Comparison of ENCODE assay signal across 25 cellular contexts in the genomic region with DNA sequence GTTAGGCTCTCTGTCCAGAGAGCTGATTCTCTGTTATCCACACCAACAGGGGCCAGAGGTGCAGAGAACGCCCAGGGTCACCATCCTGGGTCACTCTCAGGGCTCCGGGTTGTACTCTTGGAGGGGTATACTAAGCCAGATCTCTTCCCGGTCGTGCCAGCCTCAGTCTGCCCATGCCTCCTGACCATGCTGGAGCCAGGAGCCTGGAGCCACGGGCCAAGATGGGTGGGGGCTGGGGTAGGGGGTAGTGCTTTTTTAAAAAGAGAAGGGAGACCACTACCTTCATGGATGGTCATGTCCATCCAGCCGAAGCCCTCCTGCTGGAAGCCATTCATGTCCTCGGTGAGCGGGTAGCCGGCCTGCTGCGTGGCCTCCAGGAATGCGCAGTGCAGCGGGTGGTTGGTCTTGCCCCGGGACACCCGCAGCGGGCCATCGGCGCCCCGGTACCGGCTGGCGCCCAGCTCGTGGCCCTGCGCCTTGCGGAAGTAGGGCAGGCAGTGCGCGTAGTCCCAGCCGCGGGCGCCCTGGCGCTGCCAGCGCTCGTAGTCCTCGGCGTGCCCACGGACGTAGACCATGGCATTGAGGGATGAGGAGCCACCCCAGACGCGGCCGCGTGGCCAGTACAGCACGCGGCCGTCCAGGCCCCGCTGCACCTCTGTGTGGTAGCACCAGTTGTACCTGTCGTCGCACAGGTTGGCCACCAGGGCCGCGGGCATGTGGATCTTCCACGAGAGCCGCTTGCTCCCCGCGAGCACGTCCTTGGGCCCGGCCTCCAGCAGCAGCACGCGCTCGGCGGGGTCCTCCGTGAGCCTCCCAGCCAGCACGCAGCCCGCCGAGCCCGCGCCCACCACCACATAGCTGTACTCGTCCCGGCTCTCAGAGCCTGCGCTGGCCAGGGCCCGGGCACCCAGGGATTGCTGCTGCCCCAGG. TPM values are rescaled to one million over a fixed set of nuclear protein-coding genes. Genes with fewer than 3 reads are reported as not detected.
DNase-seq lines count a peak whose midpoint lies in the region; ATAC-seq, FAIRE-seq and TF ChIP-seq lines count a peak whose summit lies in the region.
"Had no signal": no experiment of that assay in that cellular context is flagged by ENCODE, and none has a peak within 500 bp of the region (broad histone marks: within the 10 kb centered on the region; RNA-seq: fewer than 3 reads in every experiment).

No MANE protein-coding gene starts in this region.

- H3K4me2 ChIP-seq in HCT116 (ENCODE audit: low read length) (no peak overlapping the region), H1 (ENCODE audit: insufficient read depth in 1 of 2, low read depth in 2 of 2, low read length in 2 of 2) (no peak overlapping the region), mesenchymal stem cell (ENCODE audit: low read length, poor library complexity, severe bottlenecking) (no peak overlapping the region)
- H3K4me2 ChIP-seq: KMS-11, PC-9 had no signal

- H4K8ac ChIP-seq in H1 (ENCODE audit: extremely low read depth, insufficient read depth, low read length) (no peak overlapping the region), mesenchymal stem cell (ENCODE audit: low read length) (peak overlapping the region; percentile 9)

- no peak overlapping the region for H2BK15ac ChIP-seq in H1 (ENCODE audit: low read length)
- no peak overlapping the region for H2BK15ac ChIP-seq in mesenchymal stem cell (ENCODE audit: low read depth, poor library complexity, severe bottlenecking)

- H4K91ac ChIP-seq in H1 (replicated peaks; ENCODE audit: insufficient read length, low read length): no peak overlapping the region
- H4K91ac ChIP-seq in mesenchymal stem cell (ENCODE audit: low read length): no peak overlapping the region

- no peak overlapping the region for H4K5ac ChIP-seq in H1 (ENCODE audit: insufficient read length, low read depth, low read length)

- in situ Hi-C loops in transverse colon (cut with MboI; ENCODE audit: low pct_ligation_motif_present in 1 of 4, low pct_unique_long_range_greater_than_20kb in 1 of 4, low sequenced_read_pairs in 3 of 4): no loop called here

- H3K36me3 ChIP-seq in HCT116 (ENCODE audit: control insufficient read depth in 1 of 2, insufficient read depth in 2 of 2, low read length in 2 of 2) (no peaks in the 10 kb centered on the region; a peak in 1 of 4 replicates), H1 (ENCODE audit: control insufficient read depth in 2 of 4, insufficient read depth in 4 of 4, low read length in 3 of 4) (peaks cover 6 to 23% (median 13%) of the 10 kb centered on the region in 4 experiments; a peak in 7 of 8 replicates), mesenchymal stem cell (ENCODE audit: control insufficient read depth in 1 of 2, insufficient read depth in 2 of 2, low read depth in 1 of 2, low read length in 2 of 2) (peaks cover 0 to 5% of the 10 kb centered on the region in 2 experiments), spleen (peaks cover 0 to 25% (median 0%) of the 10 kb centered on the region in 6 donors), esophagus muscularis mucosa (peaks cover 0 to 20% (median 6%) of the 10 kb centered on the region in 4 donors), transverse colon (peaks cover 0 to 4% (median 0%) of the 10 kb centered on the region in 4 donors)
- H3K36me3 ChIP-seq: BE2C, MG63 had no signal

- H3K56ac ChIP-seq in H1 (replicated peaks; ENCODE audit: insufficient read length, low read depth, low read length): no peak overlapping the region

- H3K23me2 ChIP-seq in H1 (ENCODE audit: low read depth, low read length): no peaks in the 10 kb centered on the region; the same call in 1 of the 2 replicates

- H3K9ac ChIP-seq in HCT116 (ENCODE audit: low read length) (no peak overlapping the region), H1 (replicated peaks in 1 of 4; ENCODE audit: extremely low read depth in 1 of 4, low read depth in 3 of 4, low read length in 3 of 4) (no peak overlapping the region; a peak in 1 of 7 replicates), mesenchymal stem cell (ENCODE audit: low read length) (no peak overlapping the region)
- H3K9ac ChIP-seq: KMS-11 had no signal

- H2AK5ac ChIP-seq in H1 (ENCODE audit: low read depth, low read length): no peak overlapping the region
- H2AK5ac ChIP-seq in mesenchymal stem cell (ENCODE audit: low read length, severe bottlenecking): no peak overlapping the region

- DNase-seq in HCT116 (ENCODE audit: low read depth, low spot score): no peak
- DNase-seq in H1 (ENCODE audit: low read depth in 1 of 2, low spot score in 2 of 2): peak in 1 of 2 experiments; percentile 72
- no peak for DNase-seq in mesenchymal stem cell
- peak; percentile 66 for DNase-seq in spleen
- no peak for DNase-seq in esophagus muscularis mucosa (ENCODE audit: extremely low spot score)
- DNase-seq in transverse colon: no peak
- no peak for DNase-seq in NCI-H524 treated with DMSO at 0.1 percent for 48 hours (lab: John Stamatoyannopoulos, UW)
- DNase-seq: activated CD4-positive, alpha-beta T cell treated with anti-CD3 and anti-CD28 coated beads, Interleukin-2, amount 10 ng/mL, durations not matched to agents 24 days and 14 days; activated CD8-positive, alpha-beta memory T cell treated with anti-CD3 and anti-CD28 coated beads for 24 hours; activated T-cell treated with anti-CD3 and anti-CD28 coated beads for 4 hours; BE2C; CD8-positive, alpha-beta T cell; MG63; natural killer cell; NCI-H1105 treated with DMSO at 0.1 percent for 48 hours; NCI-H1930; NCI-H526 treated with DMSO at 0.1 percent for 48 hours; NK-92 treated with Interleukin-12 subunit alpha and Interleukin-12 subunit beta, amount 100 ng/mL, for 24 hours; PC-9; Right ventricle myocardium superior had no signal

- TF ChIP-seq EP300 in H1 (IDR thresholded peaks at IDR 0.05; ENCODE audit: borderline replicate concordance in 1 of 2, low read depth in 2 of 2, low read length in 2 of 2) (no peak), esophagus muscularis mucosa (IDR thresholded peaks at IDR 0.05) (no peak), transverse colon (IDR thresholded peaks at IDR 0.05; ENCODE audit: low read depth) (no peak)

- H3K9me3 ChIP-seq in HCT116 (ENCODE audit: control insufficient read depth in 1 of 2, insufficient read depth in 1 of 2, low read depth in 1 of 2, low read length in 2 of 2): no peaks in the 10 kb centered on the region
- no peaks in the 10 kb centered on the region for H3K9me3 ChIP-seq in H1 (ENCODE audit: insufficient read depth in 2 of 2, low read depth in 1 of 2, low read length in 1 of 2)
- no peaks in the 10 kb centered on the region for H3K9me3 ChIP-seq in mesenchymal stem cell (ENCODE audit: control insufficient read depth, low read length)
- no peaks in the 10 kb centered on the region for H3K9me3 ChIP-seq in spleen
- H3K9me3 ChIP-seq in esophagus muscularis mucosa: no peaks in the 10 kb centered on the region
- H3K9me3 ChIP-seq in transverse colon: no peaks in the 10 kb centered on the region
- H3K9me3 ChIP-seq: BE2C, MG63, tibial artery had no signal

- H3K4me3 ChIP-seq in HCT116 (replicated peaks in 1 of 2; ENCODE audit: low read depth in 1 of 2, low read length in 2 of 2) (no peak overlapping the region), H1 (ENCODE audit: extremely low read depth in 1 of 4, insufficient read depth in 2 of 4, low read depth in 3 of 4, low read length in 4 of 4) (no peak overlapping the region), mesenchymal stem cell (ENCODE audit: insufficient read depth in 1 of 2, low read depth in 1 of 2, low read length in 2 of 2) (no peak overlapping the region), spleen (no peak overlapping the region), esophagus muscularis mucosa (no peak overlapping the region), transverse colon (no peak overlapping the region)
- H3K4me3 ChIP-seq: MG63, PC-9, tibial artery had no signal

- FAIRE-seq in H1 (lab: Jason Lieb, UNC): no peak

- no peak overlapping the region for H3K14ac ChIP-seq in H1 (ENCODE audit: insufficient read length)
- no peak overlapping the region for H3K14ac ChIP-seq in mesenchymal stem cell (ENCODE audit: low read length in 2 of 2)

- no peak for TF ChIP-seq POLR2A in HCT116 (IDR thresholded peaks at IDR 0.05; ENCODE audit: borderline replicate concordance, extremely low read depth, insufficient read depth, insufficient read length)
- no peak for TF ChIP-seq POLR2A in H1 (IDR thresholded peaks at IDR 0.05; ENCODE audit: control extremely low read depth in 1 of 2, low read depth in 2 of 2, low read length in 2 of 2)
- TF ChIP-seq POLR2A in spleen (IDR thresholded peaks at IDR 0.05): no peak
- no peak for TF ChIP-seq POLR2A in esophagus muscularis mucosa (IDR thresholded peaks at IDR 0.05; ENCODE audit: low read depth)
- TF ChIP-seq POLR2A in transverse colon (IDR thresholded peaks at IDR 0.05): no peak

- no peak overlapping the region for H2AFZ ChIP-seq in HCT116 (ENCODE audit: low read depth, low read length, poor library complexity, severe bottlenecking)
- no peak overlapping the region for H2AFZ ChIP-seq in H1 (ENCODE audit: low read length)
- no peak overlapping the region for H2AFZ ChIP-seq in mesenchymal stem cell (ENCODE audit: low read depth, low read length)
- H2AFZ ChIP-seq: PC-9 had no signal

- peak; percentile 60; the same call in 1 of the 2 replicates for ATAC-seq in HCT116
- ATAC-seq in HG02938 (IDR thresholded peaks at IDR 0.05; ENCODE audit: unreplicated experiment): no peak
- ATAC-seq: activated naive CD4-positive, alpha-beta T cell treated with anti-CD3 and anti-CD28 coated beads, Interleukin-2, amount 50 U/mL, for 72 hours; CD8-positive, alpha-beta T cell; natural killer cell had no signal

- H3K4me1 ChIP-seq in HCT116 (ENCODE audit: control insufficient read depth in 1 of 2, insufficient read depth in 2 of 2, low read length in 2 of 2): no peaks in the 10 kb centered on the region
- H3K4me1 ChIP-seq in H1 (replicated peaks in 1 of 4; ENCODE audit: control insufficient read depth in 3 of 4, insufficient read depth in 4 of 4, low read length in 3 of 4): peaks cover 0 to 3% (median 1%) of the 10 kb centered on the region in 4 experiments; a peak in 1 of 7 replicates
- H3K4me1 ChIP-seq in mesenchymal stem cell (ENCODE audit: control insufficient read depth, insufficient read depth, low read depth, low read length): peaks cover 2% of the 10 kb centered on the region
- H3K4me1 ChIP-seq in spleen: no peaks in the 10 kb centered on the region
- no peaks in the 10 kb centered on the region for H3K4me1 ChIP-seq in esophagus muscularis mucosa
- peaks cover 0 to 3% (median 0%) of the 10 kb centered on the region in 4 donors for H3K4me1 ChIP-seq in transverse colon
- H3K4me1 ChIP-seq: BE2C, tibial artery had no signal

- no peak overlapping the region for H3K18ac ChIP-seq in H1 (ENCODE audit: extremely low read depth, low read length)
- no peak overlapping the region for H3K18ac ChIP-seq in mesenchymal stem cell (ENCODE audit: low read depth in 1 of 2, low read length in 2 of 2)

- H3K9me2 ChIP-seq in HCT116 (ENCODE audit: insufficient read depth): no peaks in the 10 kb centered on the region

- RAD21 ChIA-PET in HCT116 (lab: Charles Lee; ENCODE audit: low non-redundant PET in 1 of 2, low total read pairs in 2 of 2, uncharacterized antibody in 2 of 2, unreplicated experiment in 2 of 2): no interaction called here

- WGBS in H1 (ENCODE audit: extremely low coverage in 1 of 2, insufficient coverage in 1 of 2, insufficient read length in 1 of 2, insufficient replicate concordance in 2 of 2, low coverage in 1 of 2, low lambda C conversion rate in 2 of 2, missing lambda C conversion rate in 1 of 2), 2 experiments: 96% methylated on average over 48 of the region's 67 CpGs; no CpG with 5 or more reads in 1 of the 2 experiments
- WGBS in mesenchymal stem cell: 95% methylated on average over 67 of the region's 67 CpGs
- whole genome bisulfite sequencing in spleen, 5 donors: 92 to 98% (median 96%) methylated on average over 44 to 67 of the region's 67 CpGs
- WGBS in esophagus muscularis mucosa: 95% methylated on average over 60 of the region's 67 CpGs
- whole genome bisulfite sequencing in transverse colon (ENCODE audit: low coverage in 1 of 2), 2 donors: 96% methylated on average over 54 of the region's 67 CpGs; no CpG with 5 or more reads in 1 of the 2 donors

- no peaks in the 10 kb centered on the region for H3K79me1 ChIP-seq in H1 (ENCODE audit: low read depth, low read length)
- no peaks in the 10 kb centered on the region for H3K79me1 ChIP-seq in mesenchymal stem cell (replicated peaks; ENCODE audit: low read length, poor library complexity, severe bottlenecking)

- H3K27me3 ChIP-seq in HCT116 (ENCODE audit: insufficient read depth, low read length) (no peaks in the 10 kb centered on the region), H1 (replicated peaks in 1 of 4; ENCODE audit: control insufficient read depth in 3 of 4, extremely low read depth in 1 of 4, insufficient read depth in 3 of 4, low read length in 3 of 4) (no peaks in the 10 kb centered on the region), mesenchymal stem cell (ENCODE audit: control insufficient read depth in 1 of 2, insufficient read depth in 1 of 2, low read length in 2 of 2) (no peaks in the 10 kb centered on the region), spleen (replicated peaks in 1 of 7) (peaks cover 0 to 18% (median 0%) of the 10 kb centered on the region in 7 donors), esophagus muscularis mucosa (no peaks in the 10 kb centered on the region), transverse colon (no peaks in the 10 kb centered on the region)
- H3K27me3 ChIP-seq: BE2C, MG63, tibial artery had no signal

- H2BK120ac ChIP-seq in H1 (replicated peaks; ENCODE audit: low read depth, low read length) (no peak overlapping the region), mesenchymal stem cell (ENCODE audit: low read depth, low read length) (no peak overlapping the region)

- H3K4ac ChIP-seq in H1 (replicated peaks; ENCODE audit: insufficient read length, low read depth, low read length) (no peak overlapping the region), mesenchymal stem cell (ENCODE audit: low read depth in 1 of 2, low read length in 2 of 2) (no peak overlapping the region)

- no TSS peak for BruUV-seq in HCT116 (replicated peaks; lab: Mats Ljungman, UMichigan)

- H3K23ac ChIP-seq in H1 (ENCODE audit: insufficient read length): no peak overlapping the region
- H3K23ac ChIP-seq in mesenchymal stem cell (ENCODE audit: low read length in 2 of 2): no peak overlapping the region

- CTCF ChIA-PET in HCT116 (lab: Charles Lee): no interaction called here
- CTCF ChIA-PET in H1 (lab: Charles Lee; ENCODE audit: partially characterized antibody): interaction anchor here (0.6 to 2.0 kb wide), 6 partner anchors 10 to 57 kb away, joined by 3 to 8 read pairs (median 3); no protein-coding TSS in a partner anchor

- intact Hi-C loops in HCT116 (cut with micrococcal nuclease) (no loop called here), spleen (cut with DNase I; ENCODE audit: low total_unique reads) (no loop called here), esophagus muscularis mucosa (cut with DNase I) (no loop called here), transverse colon (cut with DNase I; ENCODE audit: low total_unique reads) (no loop called here)

- H2BK12ac ChIP-seq in H1 (ENCODE audit: low read depth, low read length) (no peak overlapping the region), mesenchymal stem cell (ENCODE audit: low read length in 2 of 2) (no peak overlapping the region)

- no peak for TF ChIP-seq RAD21 in HCT116 (IDR thresholded peaks at IDR 0.05; ENCODE audit: low read depth)
- TF ChIP-seq RAD21 in H1 (IDR thresholded peaks at IDR 0.05 in 1 of 2, conservative IDR thresholded peaks at IDR 0.05 in 1 of 2; ENCODE audit: low read depth in 2 of 2, low read length in 2 of 2): peak; percentile 28 to 38; a peak in 3 of 4 replicates

- H2BK20ac ChIP-seq in H1 (ENCODE audit: low read length): no peak overlapping the region

- no peaks in the 10 kb centered on the region for H4K20me1 ChIP-seq in HCT116 (ENCODE audit: insufficient read depth)
- peaks cover 3% of the 10 kb centered on the region in 2 experiments for H4K20me1 ChIP-seq in H1 (replicated peaks in 1 of 2; ENCODE audit: control insufficient read depth in 1 of 2, insufficient read depth in 2 of 2, low read length in 2 of 2)

- H2BK5ac ChIP-seq in H1 (ENCODE audit: low read depth, low read length) (no peak overlapping the region), mesenchymal stem cell (ENCODE audit: low read depth, low read length, poor library complexity, severe bottlenecking) (no peak overlapping the region)

- POLR2A ChIA-PET in HCT116 (lab: Charles Lee) (no interaction called here), H1 (lab: Charles Lee; ENCODE audit: partially characterized antibody) (interaction anchor here (1.4 kb wide), 1 partner anchor 21 kb away, joined by 3 read pairs; no protein-coding TSS in a partner anchor)

- H3K27ac ChIP-seq in HCT116 (ENCODE audit: low read depth, low read length): no peak overlapping the region
- no peak overlapping the region for H3K27ac ChIP-seq in H1 (ENCODE audit: low read depth, low read length)
- no peak overlapping the region for H3K27ac ChIP-seq in mesenchymal stem cell (ENCODE audit: low read length, poor library complexity, severe bottlenecking)
- H3K27ac ChIP-seq in spleen: no peak overlapping the region
- H3K27ac ChIP-seq in esophagus muscularis mucosa (replicated peaks in 1 of 4): no peak overlapping the region
- H3K27ac ChIP-seq in transverse colon: no peak overlapping the region
- H3K27ac ChIP-seq: KMS-11, PC-9, tibial artery had no signal

- TF ChIP-seq CTCF in HCT116 (IDR thresholded peaks at IDR 0.05 in 2 of 3, conservative IDR thresholded peaks at IDR 0.05 in 1 of 3; ENCODE audit: borderline replicate concordance in 1 of 3, insufficient read depth in 1 of 3, low read depth in 2 of 3, low read length in 2 of 3) (no peak; a peak in 1 of 6 replicates), H1 (IDR thresholded peaks at IDR 0.05; ENCODE audit: control extremely low read depth in 1 of 3, insufficient read depth in 1 of 3, low read depth in 1 of 3, low read length in 3 of 3) (peak; percentile 44 to 56 (median 46)), spleen (IDR thresholded peaks at IDR 0.05 in 8 of 11, conservative IDR thresholded peaks at IDR 0.05 in 3 of 11) (no peak), esophagus muscularis mucosa (IDR thresholded peaks at IDR 0.05) (no peak), transverse colon (IDR thresholded peaks at IDR 0.05) (no peak)

- H3K79me2 ChIP-seq in HCT116 (ENCODE audit: insufficient read depth, low read length): no peaks in the 10 kb centered on the region
- no peaks in the 10 kb centered on the region for H3K79me2 ChIP-seq in H1 (ENCODE audit: control insufficient read depth in 1 of 2, insufficient read depth in 2 of 2, low read length in 2 of 2)

RNA-seq across cellular contexts. Expression of gene CHDH, which starts 22.9 kb away (rescaled TPM):
- total RNA-seq in HCT116 (2021; ENCODE audit: unreplicated experiment) (10.8 TPM), spleen (1 to 10 TPM in 3 of 7 donors, under 1 TPM in 4; 0.43 to 4.9 (median 0.89) TPM), esophagus muscularis mucosa (1 to 10 TPM in 2 of 4 donors, under 1 TPM in 2; 0.42 to 3.2 (median 1.7) TPM), transverse colon (100 to 1,000 TPM in 1 of 4 donors, 10 to 100 TPM in 3; 36.5 to 114 (median 53.7) TPM)
- polyA plus RNA-seq in HCT116 (2012): 2.4 and 2.6 TPM in 2 replicates
- total RNA-seq in H1 (2021; fragmentation: NEBNext Ultra II Directional; extraction: Animal tissue kit (Norgen Biotek cat#: 25700)): 8.9 and 10.3 TPM in 2 replicates
- polyA plus RNA-seq in H1 (2011; rRNA removed) (4.9 and 7.3 TPM in 2 replicates), spleen (under 1 TPM; 0.19 to 0.32 (median 0.26) TPM)
- 5.5 TPM for polyA plus RNA-seq in H1 (2011; cell fraction: cytosol; rRNA removed)
- 10.1 TPM for polyA plus RNA-seq in H1 (2011; cell fraction: nucleus; rRNA removed)
- polyA plus RNA-seq in H1 (2012, experiment 1 of 2): 7.7 to 9.2 TPM (median 8.3 TPM) in 4 replicates
- 2.2 TPM for polyA plus RNA-seq in H1 (2012, experiment 2 of 2)
- 3.4 TPM for polyA plus RNA-seq in H1 (2013, experiment 1 of 2)
- 3.0 TPM for polyA plus RNA-seq in H1 (2013, experiment 2 of 2)
- polyA minus RNA-seq in H1 (2011; rRNA and poly(A)+ RNA removed): 6.6 and 8.2 TPM in 2 replicates
- polyA minus RNA-seq in H1 (2011; cell fraction: cytosol; rRNA and poly(A)+ RNA removed): 7.0 TPM
- polyA minus RNA-seq in H1 (2011; cell fraction: nucleus; rRNA and poly(A)+ RNA removed): 7.1 TPM
- 0.01 TPM for polyA plus RNA-seq in mesenchymal stem cell (2013, experiment 1 of 2)
- polyA plus RNA-seq in mesenchymal stem cell (2013, experiment 2 of 2): under 0.01 TPM
- total RNA-seq: CD8-positive, alpha-beta T cell; HT1080; PC-9 had no signal

RNA-seq across cellular contexts. Expression of gene IL17RB, which starts 23.1 kb away (rescaled TPM):
- 8.3 TPM for total RNA-seq in HCT116 (2021; ENCODE audit: unreplicated experiment)
- 5.0 and 7.3 TPM in 2 replicates for polyA plus RNA-seq in HCT116 (2012)
- total RNA-seq in H1 (2021; fragmentation: NEBNext Ultra II Directional; extraction: Animal tissue kit (Norgen Biotek cat#: 25700)): 6.9 and 7.0 TPM in 2 replicates
- 13.3 and 24.6 TPM in 2 replicates for polyA plus RNA-seq in H1 (2011; rRNA removed)
- 18.2 TPM for polyA plus RNA-seq in H1 (2011; cell fraction: cytosol; rRNA removed)
- polyA plus RNA-seq in H1 (2011; cell fraction: nucleus; rRNA removed): 37.5 TPM
- polyA plus RNA-seq in H1 (2012, experiment 1 of 2): 10.2 to 14.6 TPM (median 13.4 TPM) in 4 replicates
- 2.8 TPM for polyA plus RNA-seq in H1 (2012, experiment 2 of 2)
- 7.9 TPM for polyA plus RNA-seq in H1 (2013, experiment 1 of 2)
- 7.8 TPM for polyA plus RNA-seq in H1 (2013, experiment 2 of 2)
- polyA minus RNA-seq in H1 (2011; rRNA and poly(A)+ RNA removed): 10.2 and 22.3 TPM in 2 replicates
- 4.8 TPM for polyA minus RNA-seq in H1 (2011; cell fraction: cytosol; rRNA and poly(A)+ RNA removed)
- 9.0 TPM for polyA minus RNA-seq in H1 (2011; cell fraction: nucleus; rRNA and poly(A)+ RNA removed)
- polyA plus RNA-seq in mesenchymal stem cell (2013, experiment 1 of 2): not detected
- polyA plus RNA-seq in mesenchymal stem cell (2013, experiment 2 of 2): 0.04 TPM
- total RNA-seq in spleen: under 1 TPM in 5 of 7 donors, not detected in 2; 0.13 to 0.56 (median 0.26) TPM
- under 1 TPM; 0.16 to 0.59 (median 0.26) TPM for polyA plus RNA-seq in spleen
- total RNA-seq in esophagus muscularis mucosa: under 1 TPM in 3 of 4 donors, not detected in 1; 0.52 to 0.83 (median 0.63) TPM
- total RNA-seq in transverse colon: 10 to 100 TPM in 3 of 4 donors, not detected in 1; 26.0 to 36.5 (median 32.8) TPM
- total RNA-seq: CD8-positive, alpha-beta T cell; HT1080; PC-9 had no signal

RNA-seq across cellular contexts. Expression of gene ACTR8, which starts 58.7 kb away (rescaled TPM):
- 25.5 TPM for total RNA-seq in HCT116 (2021; ENCODE audit: unreplicated experiment)
- polyA plus RNA-seq in HCT116 (2012): 16.8 and 17.4 TPM in 2 replicates
- 25.4 and 26.9 TPM in 2 replicates for total RNA-seq in H1 (2021; fragmentation: NEBNext Ultra II Directional; extraction: Animal tissue kit (Norgen Biotek cat#: 25700))
- 5.9 and 8.3 TPM in 2 replicates for polyA plus RNA-seq in H1 (2011; rRNA removed)
- polyA plus RNA-seq in H1 (2011; cell fraction: cytosol; rRNA removed): 11.9 TPM
- 13.1 TPM for polyA plus RNA-seq in H1 (2011; cell fraction: nucleus; rRNA removed)
- 16.9 to 21.6 TPM (median 18.6 TPM) in 4 replicates for polyA plus RNA-seq in H1 (2012, experiment 1 of 2)
- polyA plus RNA-seq in H1 (2012, experiment 2 of 2): 3.1 TPM
- 10.5 TPM for polyA plus RNA-seq in H1 (2013, experiment 1 of 2)
- 10.4 TPM for polyA plus RNA-seq in H1 (2013, experiment 2 of 2)
- 22.6 and 26.5 TPM in 2 replicates for polyA minus RNA-seq in H1 (2011; rRNA and poly(A)+ RNA removed)
- polyA minus RNA-seq in H1 (2011; cell fraction: cytosol; rRNA and poly(A)+ RNA removed): 18.3 TPM
- polyA minus RNA-seq in H1 (2011; cell fraction: nucleus; rRNA and poly(A)+ RNA removed): 19.4 TPM
- polyA plus RNA-seq in mesenchymal stem cell (2013, experiment 1 of 2): 18.4 TPM
- polyA plus RNA-seq in mesenchymal stem cell (2013, experiment 2 of 2): 19.2 TPM
- total RNA-seq in spleen: 10 to 100 TPM; 22.5 to 33.7 (median 23.9) TPM
- 10 to 100 TPM; 10.5 to 14.9 (median 11.3) TPM for polyA plus RNA-seq in spleen
- total RNA-seq in esophagus muscularis mucosa: 10 to 100 TPM; 18.3 to 30.7 (median 21.9) TPM
- 10 to 100 TPM; 23.2 to 31.8 (median 28.7) TPM for total RNA-seq in transverse colon

Comparison
In these comparisons a context has a peak if more than half of its experiments do, and no peak if none do; other contexts are left out.
1. CTCF ChIP-seq: peak in H1 (3 of 3); none in HCT116 (0 of 3), spleen (0 of 11), esophagus muscularis mucosa (0 of 3) and transverse colon (0 of 5).
2. Of the 16 proteins assayed by ChIP-seq in both H1 and HCT116: peak only in H1: CTCF, MAX and RAD21; only in HCT116: none; in both: none; in neither: 13.